ENCODE assay signal across 3 cellular contexts in genomic region chr3:3828417-3828816, GRCh38. TPM values are rescaled to one million over a fixed set of nuclear protein-coding genes. Genes with fewer than 3 reads are reported as not detected.
"Had no signal": no experiment of that assay in that cellular context is flagged by ENCODE, and none has a peak within 500 bp of the region (broad histone marks: within the 10 kb centered on the region; RNA-seq: fewer than 3 reads in every experiment).

No MANE protein-coding gene starts in this region.

RNA-seq across cellular contexts. Expression of gene LRRN1, which starts 29.2 kb away (rescaled TPM):
- total RNA-seq: activated T-helper 1 cell treated with anti-CD3 and anti-CD28 coated beads, Interleukin-12 subunit alpha, Interleukin-12 subunit beta, Interleukin-2, Interleukin-4 antibody, amounts not matched to agents 30 ng/mL and 10 ng/mL and 1 ng/mL, durations not matched to agents 14 hours and 24 hours and 36 hours; activated T-helper 17 cell treated with anti-CD3 and anti-CD28 coated beads, Interleukin-2, amount 50 U/mL, for 72 hours; activated T-helper 2 cell treated with anti-CD3 and anti-CD28 coated beads, Interferon-gamma antibody, Interleukin-2, Interleukin-4, amounts not matched to agents 10 μg/mL and 5 μg/mL and 100 μg/mL, durations not matched to agents 14 hours and 24 hours and 36 hours had no signal
